In genomic region chr2:195437521-195437920, GRCh38 we compare ENCODE assay signal across 34 cellular contexts.
"Had no signal": no experiment of that assay in that cellular context is flagged by ENCODE, and none has a peak within 500 bp of the region (broad histone marks: within the 10 kb centered on the region; RNA-seq: fewer than 3 reads in every experiment).

No MANE protein-coding gene starts in this region.

- H3K4me3 ChIP-seq: MG63 had no signal

- H3K4me2 ChIP-seq: KMS-11 had no signal

- H3K27me3 ChIP-seq: MG63 had no signal

- H3K27ac ChIP-seq: KMS-11 had no signal

- H3K36me3 ChIP-seq: MG63 had no signal

- H3K9ac ChIP-seq: KMS-11 had no signal

- DNase-seq: Karpas-422, Kasumi-1, KG1, MG63, MM.1S, MV-4-11, NCI-H1048, NCI-H1092, NCI-H1092 treated with DMSO at 0.1 percent for 48 hours, NCI-H1105, NCI-H1105 treated with DMSO at 0.1 percent for 48 hours, NCI-H1417, NCI-H1417 treated with DMSO at 0.1 percent for 48 hours, NCI-H1436, NCI-H1436 treated with DMSO at 0.1 percent for 48 hours, NCI-H1694, NCI-H1694 treated with DMSO at 0.1 percent for 48 hours, NCI-H187, NCI-H187 treated with DMSO at 0.1 percent for 48 hours, NCI-H1930, NCI-H2029, NCI-H2029 treated with DMSO at 0.1 percent for 48 hours, NCI-H2081, NCI-H2081 treated with DMSO at 0.1 percent for 48 hours, NCI-H2107, NCI-H2171, NCI-H2227 treated with DMSO at 0.1 percent for 48 hours, NCI-H226, NCI-H345, NCI-H446, NCI-H446 treated with DMSO at 0.1 percent for 48 hours, NCI-H510A, NCI-H510A treated with DMSO at 0.1 percent for 48 hours had no signal
